ENCODE assay signal across 16 cellular contexts in genomic region chr1:111506561-111506960, GRCh38. TPM values are rescaled to one million over a fixed set of nuclear protein-coding genes. Genes with fewer than 3 reads are reported as not detected.
A peak's percentile ranks its signal among the peaks of the same experiment; 100 is the strongest.
DNase-seq lines count a peak whose midpoint lies in the region; ATAC-seq and TF ChIP-seq lines count a peak whose summit lies in the region.
"Had no signal": no experiment of that assay in that cellular context is flagged by ENCODE, and none has a peak within 500 bp of the region (broad histone marks: within the 10 kb centered on the region; RNA-seq: fewer than 3 reads in every experiment).

No MANE protein-coding gene starts in this region.

- no peaks in the 10 kb centered on the region for H3K27me3 Mint-ChIP-seq in T-helper 1 cell treated with Interleukin-12 subunit alpha and Interleukin-12 subunit beta and Interleukin-4 antibody, amounts not matched to agents 30 μg/mL and 1 μg/mL, for 36 hours (ENCODE audit: low read depth)
- H3K27me3 Mint-ChIP-seq in stimulated activated naive B cell treated with anti-CD40 and anti-IgM and Interleukin-4, amounts not matched to agents 10 μg/mL and 1 μg/mL and 100 μg/mL, for 72 hours: no peaks in the 10 kb centered on the region

- intact Hi-C loops in OCI-LY7 (cut with micrococcal nuclease; ENCODE audit: unreplicated experiment): loop anchor here (2.0 to 5.0 kb wide), 6 partner anchors 30 to 374 kb away; partner anchors contain the start of genes ATP5PB, INKA2 and WDR77
- intact Hi-C loops in right lobe of liver (cut with DNase I): loop anchor here (5.0 to 10.0 kb wide), 2 partner anchors 151 to 158 kb away; no protein-coding TSS in a partner anchor

- CTCF ChIA-PET in OCI-LY7 (lab: Charles Lee; ENCODE audit: unreplicated experiment): interaction anchor here (1.7 to 2.3 kb wide), 3 partner anchors 8 to 153 kb away, joined by 4 to 15 read pairs (median 6); no protein-coding TSS in a partner anchor

- H3K4me1 ChIP-seq in OCI-LY7 (ENCODE audit: insufficient read depth, low read length, poor library complexity, severe bottlenecking): peaks cover 75% of the 10 kb centered on the region
- peaks cover 0 to 18% (median 13%) of the 10 kb centered on the region in 4 donors for H3K4me1 ChIP-seq in right lobe of liver

- no peaks in the 10 kb centered on the region for H3K36me3 ChIP-seq in OCI-LY7 (ENCODE audit: insufficient read depth, low read length)
- H3K36me3 ChIP-seq in right lobe of liver: no peaks in the 10 kb centered on the region
- H3K36me3 ChIP-seq: cardiac muscle cell had no signal

- peak overlapping the region; percentile 97 for H3K27ac ChIP-seq in OCI-LY7 (ENCODE audit: low read depth, low read length, poor library complexity, severe bottlenecking)
- peak overlapping the region; percentile 28 to 70 for H3K27ac ChIP-seq in coronary artery
- H3K27ac ChIP-seq in right lobe of liver: no peak overlapping the region

- DNase-seq in T-helper 1 cell (no peak), OCI-LY7 (ENCODE audit: low spot score) (no peak), coronary artery (ENCODE audit: low spot score) (no peak), right lobe of liver (no peak)
- no peak for DNase-seq in stimulated activated naive B cell treated with anti-CD40 and anti-IgM and Interleukin-4, amounts not matched to agents 10 μg/mL and 1 μg/mL and 100 μg/mL, for 72 hours
- no peak for DNase-seq in activated effector memory CD4-positive, alpha-beta T cell treated with Interleukin-2 at 50 U/mL for 16 hours
- DNase-seq: 8988T, activated T-cell treated with anti-CD3 and anti-CD28 coated beads for 4 hours, erythroblast, NCI-H2171 treated with DMSO at 0.1 percent for 48 hours, T1000 had no signal

- peak overlapping the region; percentile 74 for H3K4me2 ChIP-seq in OCI-LY7 (ENCODE audit: low read length)

- peak overlapping the region; percentile 78 for H2AFZ ChIP-seq in OCI-LY7 (ENCODE audit: low read length)

- no peaks in the 10 kb centered on the region for H3K9me3 ChIP-seq in OCI-LY7 (ENCODE audit: low read length)
- no peaks in the 10 kb centered on the region for H3K9me3 ChIP-seq in right lobe of liver

- peak overlapping the region; percentile 33 for H3K4me3 ChIP-seq in OCI-LY7 (ENCODE audit: low read depth, low read length, poor library complexity, severe bottlenecking)
- no peak overlapping the region for H3K4me3 ChIP-seq in coronary artery
- no peak overlapping the region for H3K4me3 ChIP-seq in right lobe of liver
- H3K4me3 ChIP-seq: cardiac muscle cell had no signal

- no peak for TF ChIP-seq CTCF in OCI-LY7 (conservative IDR thresholded peaks at IDR 0.05; ENCODE audit: low read length)
- no peak for TF ChIP-seq CTCF in coronary artery (IDR thresholded peaks at IDR 0.05)
- TF ChIP-seq CTCF in right lobe of liver (IDR thresholded peaks at IDR 0.05): no peak

- POLR2A ChIA-PET in OCI-LY7 (lab: Charles Lee): interaction anchor here (0.5 to 3.5 kb wide), 19 partner anchors 8 to 944 kb away, joined by 3 to 27 read pairs (median 10); partner anchors contain the start of genes DDX20, INKA2, RAP1A and WDR77

- BruUV-seq in OCI-LY7 (replicated peaks; lab: Mats Ljungman, UMichigan): no TSS peak

- 0% methylated on average over 1 of the region's 2 CpGs for WGBS in right lobe of liver (ENCODE audit: insufficient coverage, low coverage, low lambda C conversion rate, missing lambda C conversion rate)

- peak overlapping the region; percentile 40 for H3K4me3 Mint-ChIP-seq in T-helper 1 cell treated with Interleukin-12 subunit alpha and Interleukin-12 subunit beta and Interleukin-4 antibody, amounts not matched to agents 30 μg/mL and 1 μg/mL, for 36 hours
- no peak overlapping the region for H3K4me3 Mint-ChIP-seq in stimulated activated naive B cell treated with anti-CD40 and anti-IgM and Interleukin-4, amounts not matched to agents 10 μg/mL and 1 μg/mL and 100 μg/mL, for 72 hours
- H3K4me3 Mint-ChIP-seq: type B pancreatic cell had no signal

- no peaks in the 10 kb centered on the region for H4K20me1 ChIP-seq in OCI-LY7 (ENCODE audit: insufficient read depth, low read length)

- no peaks in the 10 kb centered on the region for H3K9me3 Mint-ChIP-seq in T-helper 1 cell treated with Interleukin-12 subunit alpha and Interleukin-12 subunit beta and Interleukin-4 antibody, amounts not matched to agents 30 μg/mL and 1 μg/mL, for 36 hours
- peaks cover 0 to 1% of the 10 kb centered on the region in 2 donors for H3K9me3 Mint-ChIP-seq in stimulated activated naive B cell treated with anti-CD40 and anti-IgM and Interleukin-4, amounts not matched to agents 10 μg/mL and 1 μg/mL and 100 μg/mL, for 72 hours
- H3K9me3 Mint-ChIP-seq: type B pancreatic cell had no signal

- peaks cover 55% of the 10 kb centered on the region for H3K4me1 Mint-ChIP-seq in T-helper 1 cell treated with Interleukin-12 subunit alpha and Interleukin-12 subunit beta and Interleukin-4 antibody, amounts not matched to agents 30 μg/mL and 1 μg/mL, for 36 hours (ENCODE audit: low read depth)
- H3K4me1 Mint-ChIP-seq in stimulated activated naive B cell treated with anti-CD40 and anti-IgM and Interleukin-4, amounts not matched to agents 10 μg/mL and 1 μg/mL and 100 μg/mL, for 72 hours: peaks cover 39 to 43% of the 10 kb centered on the region in 2 donors

- TF ChIP-seq POLR2A in right lobe of liver (IDR thresholded peaks at IDR 0.05): no peak

- no peaks in the 10 kb centered on the region for H3K9me2 ChIP-seq in OCI-LY7 (ENCODE audit: insufficient read depth, low read length)

- no peaks in the 10 kb centered on the region for H3K79me2 ChIP-seq in OCI-LY7 (ENCODE audit: insufficient read depth, low read depth, low read length)

- peak overlapping the region; percentile 83 for H3K27ac Mint-ChIP-seq in T-helper 1 cell treated with Interleukin-12 subunit alpha and Interleukin-12 subunit beta and Interleukin-4 antibody, amounts not matched to agents 30 μg/mL and 1 μg/mL, for 36 hours
- H3K27ac Mint-ChIP-seq in stimulated activated naive B cell treated with anti-CD40 and anti-IgM and Interleukin-4, amounts not matched to agents 10 μg/mL and 1 μg/mL and 100 μg/mL, for 72 hours: peak overlapping the region; percentile 89
- H3K27ac Mint-ChIP-seq: type B pancreatic cell had no signal

- H3K36me3 Mint-ChIP-seq in T-helper 1 cell treated with Interleukin-12 subunit alpha and Interleukin-12 subunit beta and Interleukin-4 antibody, amounts not matched to agents 30 μg/mL and 1 μg/mL, for 36 hours (ENCODE audit: low read depth): no peaks in the 10 kb centered on the region
- H3K36me3 Mint-ChIP-seq in stimulated activated naive B cell treated with anti-CD40 and anti-IgM and Interleukin-4, amounts not matched to agents 10 μg/mL and 1 μg/mL and 100 μg/mL, for 72 hours: no peaks in the 10 kb centered on the region
- H3K36me3 Mint-ChIP-seq: type B pancreatic cell had no signal

- H3K27me3 ChIP-seq in right lobe of liver: no peaks in the 10 kb centered on the region
- H3K27me3 ChIP-seq: cardiac muscle cell had no signal

- ATAC-seq in stimulated activated naive B cell treated with anti-CD40 and anti-IgM and Interleukin-4, amounts not matched to agents 10 μg/mL and 1 μg/mL and 100 μg/mL, for 72 hours (replicated peaks): no peak
- ATAC-seq in GM21423 (IDR thresholded peaks at IDR 0.05; ENCODE audit: unreplicated experiment): no peak
- ATAC-seq in right lobe of liver: no peak

RNA-seq across cellular contexts. Expression of gene ADORA3, which starts 3.1 kb away (rescaled TPM):
- not detected in 2 replicates for total RNA-seq in OCI-LY7 (2014; rRNA removed; shearing (Covaris generic))
- 0.17 TPM in 1 of 2 replicates, not detected in the other for total RNA-seq in OCI-LY7 (2022)
- total RNA-seq in right lobe of liver: 1 to 10 TPM; 2.7 to 6.3 (median 3.9) TPM
- total RNA-seq: cardiac muscle cell, mononuclear cell had no signal

RNA-seq across cellular contexts. Expression of gene TMIGD3, which starts 3.1 kb away (rescaled TPM):
- total RNA-seq in OCI-LY7 (2014; rRNA removed; shearing (Covaris generic)): not detected in 2 replicates
- total RNA-seq in OCI-LY7 (2022) (not detected in 2 replicates), right lobe of liver (1 to 10 TPM; 2.4 to 9.7 (median 5.8) TPM)
- total RNA-seq: cardiac muscle cell, mononuclear cell had no signal

RNA-seq across cellular contexts. Expression of gene C1orf162, which starts 32.8 kb away (rescaled TPM):
- total RNA-seq in OCI-LY7 (2014; rRNA removed; shearing (Covaris generic)): 0.39 and 1.3 TPM in 2 replicates
- total RNA-seq in OCI-LY7 (2022): 1.1 and 1.4 TPM in 2 replicates
- 10 to 100 TPM in 2 of 6 experiments, 1 to 10 TPM in 4; 6.1 to 16.9 (median 9.3) TPM for total RNA-seq in right lobe of liver

RNA-seq across cellular contexts. Expression of gene ATP5PB, which starts 57.3 kb away (rescaled TPM):
- 286 and 291 TPM in 2 replicates for total RNA-seq in OCI-LY7 (2014; rRNA removed; shearing (Covaris generic))
- total RNA-seq in OCI-LY7 (2022) (285 and 303 TPM in 2 replicates), right lobe of liver (100 to 1,000 TPM; 128 to 152 (median 148) TPM)

RNA-seq across cellular contexts. Expression of gene WDR77, which starts 57.5 kb away (rescaled TPM):
- total RNA-seq in OCI-LY7 (2014; rRNA removed; shearing (Covaris generic)): 63.0 and 97.3 TPM in 2 replicates
- 59.9 and 66.4 TPM in 2 replicates for total RNA-seq in OCI-LY7 (2022)
- 10 to 100 TPM; 11.4 to 27.3 (median 14.0) TPM for total RNA-seq in right lobe of liver

Comparison
In these comparisons a context has a peak if more than half of its experiments do, and no peak if none do; other contexts are left out.
1. H3K27ac ChIP-seq: peak in OCI-LY7 (single experiment) and coronary artery (2 of 2); none in right lobe of liver (0 of 3).